19 cellular contexts compared by ENCODE assay signal in genomic region chr9:121638901-121639592, GRCh38. TPM values are rescaled to one million over a fixed set of nuclear protein-coding genes. Genes with fewer than 3 reads are reported as not detected.
DNase-seq lines count a peak whose midpoint lies in the region; ATAC-seq, FAIRE-seq and TF ChIP-seq lines count a peak whose summit lies in the region.
"Had no signal": no experiment of that assay in that cellular context is flagged by ENCODE, and none has a peak within 500 bp of the region (broad histone marks: within the 10 kb centered on the region; RNA-seq: fewer than 3 reads in every experiment).

No MANE protein-coding gene starts in this region.

- H3K4me1 ChIP-seq in BLaER1 (peaks cover 79% of the 10 kb centered on the region), liver (ENCODE audit: control insufficient read depth in 4 of 4, insufficient read depth in 4 of 4, low read length in 3 of 4) (peaks cover 7 to 43% (median 28%) of the 10 kb centered on the region in 4 donors), gastrocnemius medialis (peaks cover 71 to 75% of the 10 kb centered on the region in 2 donors)

- H3K4me3 ChIP-seq in BLaER1 = no peak overlapping the region
- no peak overlapping the region for H3K4me3 ChIP-seq in liver (ENCODE audit: low read depth in 1 of 3, low read length in 3 of 3)
- H3K4me3 ChIP-seq in gastrocnemius medialis = no peak overlapping the region
- H3K4me3 ChIP-seq: GM12878 had no signal

- H3K9me3 Mint-ChIP-seq in brain = peaks cover 0 to 3% (median 0%) of the 10 kb centered on the region in 5 experiments

- H3K36me3 ChIP-seq in BLaER1 (no peaks in the 10 kb centered on the region), liver (ENCODE audit: control insufficient read depth in 4 of 4, insufficient read depth in 3 of 4, low read depth in 1 of 4, low read length in 3 of 4) (no peaks in the 10 kb centered on the region), gastrocnemius medialis (no peaks in the 10 kb centered on the region)

- no peak for TF ChIP-seq CTCF in brain (conservative IDR thresholded peaks at IDR 0.05)
- TF ChIP-seq CTCF in liver (IDR thresholded peaks at IDR 0.05; ENCODE audit: low read depth, low read length, missing input control) = no peak
- no peak for TF ChIP-seq CTCF in gastrocnemius medialis (IDR thresholded peaks at IDR 0.05 in 4 of 5, conservative IDR thresholded peaks at IDR 0.05 in 1 of 5)

- H3K27me3 ChIP-seq in BLaER1 = no peaks in the 10 kb centered on the region
- H3K27me3 ChIP-seq in liver (ENCODE audit: control insufficient read depth in 4 of 4, insufficient read depth in 4 of 4, low read length in 3 of 4) = no peaks in the 10 kb centered on the region
- H3K27me3 ChIP-seq in gastrocnemius medialis = no peaks in the 10 kb centered on the region

- H3K27ac ChIP-seq in BLaER1 (peak overlapping the region; percentile 60; the same call in 1 of the 2 replicates), liver (ENCODE audit: low read depth in 1 of 2, low read length in 2 of 2) (no peak overlapping the region), gastrocnemius medialis (peak overlapping the region; percentile 47 to 69 (median 60))
- H3K27ac ChIP-seq: KMS-11 had no signal

- 82% methylated on average over 5 of the region's 5 CpGs for WGBS in liver

- peak overlapping the region; percentile 83 for H3K4me2 ChIP-seq in BLaER1
- H3K4me2 ChIP-seq: KMS-11 had no signal

- in situ Hi-C loops in gastrocnemius medialis (cut with MboI; ENCODE audit: low sequenced_read_pairs in 4 of 4) = no loop called here

- H3K36me3 Mint-ChIP-seq in brain = no peaks in the 10 kb centered on the region
- H3K36me3 Mint-ChIP-seq: CD14-positive monocyte had no signal

- TF ChIP-seq POLR2A in gastrocnemius medialis (IDR thresholded peaks at IDR 0.05) (no peak), GM12892 (IDR thresholded peaks at IDR 0.05; ENCODE audit: low read depth, low read length) (no peak)

- no peak for FAIRE-seq in GM12892 (lab: Jason Lieb, UNC)
- FAIRE-seq: GM12878, GM18507 had no signal

- H3K4me3 Mint-ChIP-seq in brain = no peak overlapping the region

- H3K9ac ChIP-seq in BLaER1 = no peak overlapping the region
- no peak overlapping the region for H3K9ac ChIP-seq in liver (ENCODE audit: low read depth in 1 of 2, low read length in 2 of 2)
- H3K9ac ChIP-seq: KMS-11 had no signal

- DNase-seq in gastrocnemius medialis (no peak), foreskin melanocyte (no peak), GM12892 (ENCODE audit: insufficient read length) (no peak)
- DNase-seq: DMS 273 treated with DMSO at 0.1 percent for 48 hours, GDM1, GOT3, NCI-H1048, NCI-H1436 treated with DMSO at 0.1 percent for 48 hours, NCI-H2029 treated with DMSO at 0.1 percent for 48 hours, NCI-H748 treated with DMSO at 0.1 percent for 48 hours had no signal

- H3K9me3 ChIP-seq in BLaER1 (no peaks in the 10 kb centered on the region), liver (ENCODE audit: control insufficient read depth in 4 of 4, low read length in 3 of 4) (no peaks in the 10 kb centered on the region), gastrocnemius medialis (no peaks in the 10 kb centered on the region)

- TF ChIP-seq RAD21 in liver (IDR thresholded peaks at IDR 0.05) = no peak

- intact Hi-C loops in gastrocnemius medialis (cut with DNase I; ENCODE audit: low total_unique reads) = no loop called here

- peaks cover 59% of the 10 kb centered on the region for H3K4me1 Mint-ChIP-seq in brain

- peak overlapping the region in 3 of 5 experiments; percentile 23 to 91 (median 87) for H3K27ac Mint-ChIP-seq in brain

- ATAC-seq in gastrocnemius medialis = peak in 1 of 2 donors; percentile 24
- ATAC-seq in GM21381 (IDR thresholded peaks at IDR 0.05; ENCODE audit: unreplicated experiment) = no peak
- ATAC-seq in HG03025 (IDR thresholded peaks at IDR 0.05; ENCODE audit: low FRiP score, unreplicated experiment) = no peak

- peaks cover 13% of the 10 kb centered on the region for H3K27me3 Mint-ChIP-seq in brain

- H4K20me1 ChIP-seq in BLaER1 = no peaks in the 10 kb centered on the region

TF ChIP-seq in liver, 16 proteins besides CTCF, POLR2A, EP300 and RAD21:
- TF ChIP-seq FOXA1 (IDR thresholded peaks at IDR 0.05) (no peak), HNF4G (IDR thresholded peaks at IDR 0.05) (no peak), HNF4A (conservative IDR thresholded peaks at IDR 0.05) (peak; percentile 25 to 44), FOXA2 (IDR thresholded peaks at IDR 0.05) (no peak)

RNA-seq across cellular contexts. Expression of gene DAB2IP, which starts 12.4 kb away (rescaled TPM):
- 33.1 TPM for polyA plus RNA-seq in brain (ENCODE audit: insufficient read depth, low read depth, low replicate concordance)
- 10 to 100 TPM in 1 of 2 donors, 1 to 10 TPM in 1; 3.1 to 13.1 TPM for total RNA-seq in liver
- polyA plus RNA-seq in liver = 1 to 10 TPM; 2.3 to 7.8 TPM
- 10 to 100 TPM; 22.7 to 68.2 (median 37.4) TPM for total RNA-seq in gastrocnemius medialis
- polyA plus RNA-seq in GM12892 (2012; ENCODE audit: missing spikeins) = 0.13 TPM
- polyA plus RNA-seq: CD14-positive monocyte had no signal

Comparison
In these comparisons a context has a peak if more than half of its experiments do, and no peak if none do; other contexts are left out.
1. H3K27ac ChIP-seq: peak in BLaER1 (single experiment) and gastrocnemius medialis (4 of 4); none in liver (0 of 2).